In the genomic region with DNA sequence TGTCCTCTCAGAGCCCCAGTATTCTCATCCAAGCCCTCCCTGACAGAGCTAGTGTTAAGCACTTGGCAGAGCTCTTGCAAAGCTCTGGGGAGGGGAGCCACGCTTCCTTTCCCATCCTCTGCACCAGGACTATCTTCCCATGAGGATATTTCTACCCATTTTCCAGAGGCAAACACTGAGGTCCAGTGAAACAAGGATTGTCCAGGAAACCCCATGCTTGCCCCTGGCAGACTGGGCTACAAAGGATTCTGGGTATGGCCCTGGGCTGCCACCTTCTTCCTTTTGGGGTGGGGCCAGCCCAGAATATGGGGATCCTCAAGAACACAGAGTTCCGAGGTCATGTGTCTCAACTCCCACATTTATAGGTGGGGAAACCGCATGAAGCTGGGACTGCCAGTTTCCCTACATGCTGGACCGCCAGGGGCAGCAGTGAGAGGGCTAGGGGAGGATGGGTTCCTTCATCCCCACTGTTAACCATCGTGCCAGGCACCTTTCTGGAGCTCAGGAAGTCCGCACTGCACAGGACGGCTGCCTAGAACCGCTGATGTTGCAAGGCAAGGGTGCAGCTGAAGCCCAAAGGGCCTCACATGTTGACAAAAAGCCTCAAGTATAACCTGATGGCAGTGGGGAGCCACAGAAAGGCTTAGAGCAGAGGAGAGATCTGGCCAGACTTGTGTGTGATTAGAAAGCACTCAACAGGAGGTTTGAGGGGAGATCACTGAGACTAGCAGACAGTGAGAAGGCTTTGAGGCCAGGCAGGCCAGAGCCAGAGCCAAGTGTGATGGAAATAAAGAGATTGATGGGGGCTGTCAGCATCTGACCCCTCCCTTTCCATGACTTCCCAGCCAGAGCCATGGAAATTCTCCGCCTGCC, we compare ENCODE assay signal across 12 cellular contexts. TPM values are rescaled to one million over a fixed set of nuclear protein-coding genes. Genes with fewer than 3 reads are reported as not detected.
DNase-seq lines count a peak whose midpoint lies in the region; ATAC-seq, FAIRE-seq and TF ChIP-seq lines count a peak whose summit lies in the region.
"Had no signal": no experiment of that assay in that cellular context is flagged by ENCODE, and none has a peak within 500 bp of the region (broad histone marks: within the 10 kb centered on the region; RNA-seq: fewer than 3 reads in every experiment).

No MANE protein-coding gene starts in this region.

- TF ChIP-seq POLR2A in K562 (conservative IDR thresholded peaks at IDR 0.05): no peak

- H2AFZ ChIP-seq in K562 (ENCODE audit: low read depth, low read length) (no peak overlapping the region), osteoblast (ENCODE audit: low read length) (no peak overlapping the region)
- H2AFZ ChIP-seq: GM23248 had no signal

- no peak overlapping the region for H3K27ac Mint-ChIP-seq in activated CD4-positive, alpha-beta memory T cell treated with anti-CD3 and anti-CD28 coated beads for 36 hours
- H3K27ac Mint-ChIP-seq in activated CD4-positive, alpha-beta memory T cell treated with anti-CD3 and anti-CD28 coated beads, Interleukin-2, amount 10 ng/mL, durations not matched to agents 7 days and 5 days: no peak overlapping the region
- H3K27ac Mint-ChIP-seq: activated B cell treated with CpG ODN at 0.5 μM for 24 hours had no signal

- TF ChIP-seq CTCF in GM20000 (IDR thresholded peaks at IDR 0.05; ENCODE audit: extremely low read depth, missing control alignments) (peak; percentile 32), K562 (IDR thresholded peaks at IDR 0.05 in 2 of 3, conservative IDR thresholded peaks at IDR 0.05 in 1 of 3; ENCODE audit: insufficient read depth in 2 of 3, low read depth in 1 of 3, low read length in 3 of 3) (no peak), osteoblast (IDR thresholded peaks at IDR 0.05; ENCODE audit: extremely low read depth, low read depth, low read length) (no peak), colonic mucosa (IDR thresholded peaks at IDR 0.05) (no peak)

- POLR2A ChIA-PET in activated CD4-positive, alpha-beta memory T cell treated with anti-CD3 and anti-CD28 coated beads for 36 hours (lab: Charles Lee): no interaction called here
- POLR2A ChIA-PET in activated CD4-positive, alpha-beta memory T cell treated with anti-CD3 and anti-CD28 coated beads, Interleukin-2, amount 10 ng/mL, durations not matched to agents 7 days and 5 days (lab: Charles Lee): interaction anchor here (0.9 to 1.1 kb wide), 2 partner anchors 13 to 129 kb away, joined by 3 read pairs; partner anchors contain the start of genes CCNK and SETD3
- POLR2A ChIA-PET in K562 (lab: Yijun Ruan, JAX): interaction anchor here (1.1 kb wide), 1 partner anchor 129 kb away, joined by 3 read pairs; the partner anchor contains the start of genes CCNK and SETD3

- no peak for FAIRE-seq in K562 (lab: Jason Lieb, UNC)

- CTCF ChIA-PET in activated CD4-positive, alpha-beta memory T cell treated with anti-CD3 and anti-CD28 coated beads for 36 hours (lab: Charles Lee): interaction anchor here (0.9 to 2.6 kb wide), 3 partner anchors 15 to 114 kb away, joined by 3 to 9 read pairs (median 4); no protein-coding TSS in a partner anchor
- CTCF ChIA-PET in activated CD4-positive, alpha-beta memory T cell treated with anti-CD3 and anti-CD28 coated beads, Interleukin-2, amount 10 ng/mL, durations not matched to agents 7 days and 5 days (lab: Charles Lee): interaction anchor here (1.4 kb wide), 1 partner anchor 92 kb away, joined by 3 read pairs; no protein-coding TSS in a partner anchor
- CTCF ChIA-PET in K562 (lab: Yijun Ruan, JAX; ENCODE audit: low intra/inter-chr PET ratio): no interaction called here

- TF ChIP-seq EP300 in K562 (IDR thresholded peaks at IDR 0.05; ENCODE audit: low read length): no peak

- H3K27ac ChIP-seq in K562 (ENCODE audit: extremely low read depth, low read depth, low read length): no peak overlapping the region
- H3K27ac ChIP-seq in osteoblast (ENCODE audit: low read depth, low read length): no peak overlapping the region
- no peak overlapping the region for H3K27ac ChIP-seq in colonic mucosa
- H3K27ac ChIP-seq: GM23248, SJSA1 had no signal

- H3K4me3 ChIP-seq in K562 (no peak overlapping the region), osteoblast (ENCODE audit: insufficient read depth, low read length) (no peak overlapping the region), colonic mucosa (no peak overlapping the region)
- H3K4me3 ChIP-seq: GM23248, SJSA1 had no signal

- H3K4me2 ChIP-seq in K562 (ENCODE audit: insufficient read depth, low read length): no peak overlapping the region
- no peak overlapping the region for H3K4me2 ChIP-seq in osteoblast (ENCODE audit: insufficient read depth, low read length)

- no peaks in the 10 kb centered on the region for H3K79me2 ChIP-seq in K562 (ENCODE audit: control insufficient read depth, insufficient read depth, low read length)
- H3K79me2 ChIP-seq in osteoblast (ENCODE audit: insufficient read depth, low read length): no peaks in the 10 kb centered on the region

- in situ Hi-C loops in K562 (cut with MboI): no loop called here

- H3K9me3 Mint-ChIP-seq in activated CD4-positive, alpha-beta memory T cell treated with anti-CD3 and anti-CD28 coated beads for 36 hours: no peaks in the 10 kb centered on the region
- H3K9me3 Mint-ChIP-seq in activated CD4-positive, alpha-beta memory T cell treated with anti-CD3 and anti-CD28 coated beads, Interleukin-2, amount 10 ng/mL, durations not matched to agents 7 days and 5 days: no peaks in the 10 kb centered on the region
- H3K9me3 Mint-ChIP-seq: activated B cell treated with CpG ODN at 0.5 μM for 24 hours had no signal

- no peaks in the 10 kb centered on the region for H3K9me1 ChIP-seq in K562 (ENCODE audit: control insufficient read depth, insufficient read depth, low read length)

- H3K9me3 ChIP-seq in K562 (replicated peaks; ENCODE audit: control insufficient read depth, insufficient read depth, low read depth, low read length) (no peaks in the 10 kb centered on the region), osteoblast (ENCODE audit: low read depth, low read length) (no peaks in the 10 kb centered on the region), colonic mucosa (no peaks in the 10 kb centered on the region)
- H3K9me3 ChIP-seq: SJSA1 had no signal

- intact Hi-C loops in activated CD4-positive, alpha-beta memory T cell treated with anti-CD3 and anti-CD28 coated beads for 36 hours (cut with micrococcal nuclease): loop anchor here (10.0 kb wide), 1 partner anchor 455 kb away; the partner anchor contains the start of gene EVL
- intact Hi-C loops in K562 (cut with micrococcal nuclease) (no loop called here), colonic mucosa (cut with DNase I) (loop anchor here (5.0 kb wide), 1 partner anchor 47 kb away; no protein-coding TSS in a partner anchor)

- DNase-seq in activated CD4-positive, alpha-beta memory T cell treated with anti-CD3 and anti-CD28 coated beads for 36 hours: peak; percentile 27
- DNase-seq in activated CD4-positive, alpha-beta memory T cell treated with anti-CD3 and anti-CD28 coated beads, Interleukin-2, amount 10 ng/mL, durations not matched to agents 7 days and 5 days: no peak
- DNase-seq in GM20000 (ENCODE audit: low spot score) (no peak), K562 (ENCODE audit: extremely low read depth in 1 of 4, low spot score in 3 of 4) (no peak), osteoblast (ENCODE audit: insufficient read length, low spot score, missing footprints) (peak; percentile 78), colonic mucosa (no peak), occipital lobe (lab: John Stamatoyannopoulos, UW) (no peak)
- DNase-seq: activated B cell treated with CpG ODN at 0.5 μM for 24 hours, GDM1, GM23248 had no signal

- no TSS peak for BruUV-seq in K562 (replicated peaks; lab: Mats Ljungman, UMichigan)

- H4K20me1 ChIP-seq in K562 (replicated peaks; ENCODE audit: control insufficient read depth, insufficient read depth, low read length): 0 out of 2 replicates have a peak, but pooled peaks cover 2% of the 10 kb centered on the region
- peaks cover 4% of the 10 kb centered on the region for H4K20me1 ChIP-seq in osteoblast (ENCODE audit: insufficient read depth, low read length)

- H3K9ac ChIP-seq in K562 (ENCODE audit: insufficient read depth in 1 of 2, low read depth in 2 of 2, low read length in 2 of 2) (no peak overlapping the region), colonic mucosa (ENCODE audit: low read depth in 2 of 2, low read length in 2 of 2) (no peak overlapping the region)
- H3K9ac ChIP-seq: GM23248 had no signal

- H3K36me3 ChIP-seq in K562 (ENCODE audit: control insufficient read depth, insufficient read depth, low read length) (no peaks in the 10 kb centered on the region), osteoblast (ENCODE audit: insufficient read depth, low read length) (no peaks in the 10 kb centered on the region), colonic mucosa (no peaks in the 10 kb centered on the region)
- H3K36me3 ChIP-seq: SJSA1 had no signal

- H3K27me3 ChIP-seq in K562 (ENCODE audit: control insufficient read depth in 2 of 2, insufficient read depth in 2 of 2, low read length in 2 of 2) (no peaks in the 10 kb centered on the region), osteoblast (ENCODE audit: insufficient read depth, low read length) (no peaks in the 10 kb centered on the region), colonic mucosa (no peaks in the 10 kb centered on the region)
- H3K27me3 ChIP-seq: SJSA1 had no signal

- WGBS in K562 (ENCODE audit: insufficient coverage, low coverage, missing lambda C conversion rate): 52% methylated on average over 7 of the region's 9 CpGs

- no peak for TF ChIP-seq RAD21 in K562 (CRISPR knock-in tag; conservative IDR thresholded peaks at IDR 0.05 in 1 of 2, IDR thresholded peaks at IDR 0.05 in 1 of 2)

- peaks cover 5% of the 10 kb centered on the region for H3K4me1 Mint-ChIP-seq in activated CD4-positive, alpha-beta memory T cell treated with anti-CD3 and anti-CD28 coated beads for 36 hours (ENCODE audit: low read depth)
- H3K4me1 Mint-ChIP-seq in activated CD4-positive, alpha-beta memory T cell treated with anti-CD3 and anti-CD28 coated beads, Interleukin-2, amount 10 ng/mL, durations not matched to agents 7 days and 5 days: peaks cover 7% of the 10 kb centered on the region

- H3K4me1 ChIP-seq in K562 (replicated peaks in 1 of 2; ENCODE audit: control insufficient read depth in 2 of 2, insufficient read depth in 2 of 2, low read length in 2 of 2): peaks cover 18 to 29% of the 10 kb centered on the region in 2 experiments
- peaks cover 12% of the 10 kb centered on the region for H3K4me1 ChIP-seq in osteoblast (ENCODE audit: insufficient read depth, low read length)
- no peaks in the 10 kb centered on the region for H3K4me1 ChIP-seq in colonic mucosa

- peaks cover 2% of the 10 kb centered on the region for H3K27me3 Mint-ChIP-seq in activated CD4-positive, alpha-beta memory T cell treated with anti-CD3 and anti-CD28 coated beads for 36 hours
- peaks cover 1% of the 10 kb centered on the region for H3K27me3 Mint-ChIP-seq in activated CD4-positive, alpha-beta memory T cell treated with anti-CD3 and anti-CD28 coated beads, Interleukin-2, amount 10 ng/mL, durations not matched to agents 7 days and 5 days

- H3K4me3 Mint-ChIP-seq in activated CD4-positive, alpha-beta memory T cell treated with anti-CD3 and anti-CD28 coated beads for 36 hours: no peak overlapping the region
- no peak overlapping the region for H3K4me3 Mint-ChIP-seq in activated CD4-positive, alpha-beta memory T cell treated with anti-CD3 and anti-CD28 coated beads, Interleukin-2, amount 10 ng/mL, durations not matched to agents 7 days and 5 days
- H3K4me3 Mint-ChIP-seq: activated B cell treated with CpG ODN at 0.5 μM for 24 hours had no signal

- ATAC-seq in K562 (no peak), GM21367 (IDR thresholded peaks at IDR 0.05; ENCODE audit: unreplicated experiment) (no peak)

- H3K36me3 Mint-ChIP-seq in activated CD4-positive, alpha-beta memory T cell treated with anti-CD3 and anti-CD28 coated beads for 36 hours: no peaks in the 10 kb centered on the region
- no peaks in the 10 kb centered on the region for H3K36me3 Mint-ChIP-seq in activated CD4-positive, alpha-beta memory T cell treated with anti-CD3 and anti-CD28 coated beads, Interleukin-2, amount 10 ng/mL, durations not matched to agents 7 days and 5 days (ENCODE audit: low read depth)

RNA-seq across cellular contexts. Expression of gene CCDC85C, which starts 5.5 kb away (rescaled TPM):
- total RNA-seq in activated CD4-positive, alpha-beta memory T cell treated with anti-CD3 and anti-CD28 coated beads for 36 hours: 10 to 100 TPM; 10.7 to 12.3 TPM
- 10 to 100 TPM; 10.2 to 11.7 TPM for total RNA-seq in activated CD4-positive, alpha-beta memory T cell treated with anti-CD3 and anti-CD28 coated beads, Interleukin-2, amount 10 ng/mL, durations not matched to agents 7 days and 5 days
- 5.9 and 10.4 TPM in 2 replicates for total RNA-seq in K562 (2011; cell fraction: chromatin; rRNA removed; ENCODE audit: low replicate concordance)
- 5.2 and 5.5 TPM in 2 replicates for total RNA-seq in K562 (2011; cell fraction: nucleolus; rRNA removed)
- 5.1 and 5.3 TPM in 2 replicates for total RNA-seq in K562 (2011; cell fraction: nucleoplasm; rRNA removed)
- 6.3 and 13.5 TPM in 2 replicates for total RNA-seq in K562 (2014; rRNA removed)
- 3.7 and 5.2 TPM in 2 replicates for total RNA-seq in K562 (2014; rRNA removed; fragmentation: Illumina TruSeq; extraction: Trizol)
- 7.0 and 7.2 TPM in 2 replicates for total RNA-seq in K562 (2015; rRNA removed; fragmentation: Illumina TruSeq; extraction: Trizol)
- 22.0 and 22.7 TPM in 2 replicates for total RNA-seq in K562 (2021)
- 4.2 and 5.4 TPM in 2 replicates for polyA plus RNA-seq in K562 (2011; rRNA removed)
- 4.8 and 12.5 TPM in 2 replicates for polyA plus RNA-seq in K562 (2011; cell fraction: cytosol; rRNA removed)
- 5.2 and 10.5 TPM in 2 replicates for polyA plus RNA-seq in K562 (2011; cell fraction: nucleus; rRNA removed)
- polyA plus RNA-seq in K562 (2012): 7.1 and 9.7 TPM in 2 replicates
- polyA plus RNA-seq in K562 (2014; fragmentation: Illumina TruSeq; extraction: Trizol): 6.8 and 12.3 TPM in 2 replicates
- under 1 TPM; 0.18 to 0.27 TPM for polyA plus RNA-seq in K562 (2014; fragmentation: Nextera tagmentation; extraction: Ambion mirVana)
- polyA plus RNA-seq in K562 (2014; rRNA removed): 7.2 and 9.7 TPM in 2 replicates
- polyA minus RNA-seq in K562 (2011; rRNA and poly(A)+ RNA removed): 4.5 and 5.3 TPM in 2 replicates
- polyA minus RNA-seq in K562 (2011; cell fraction: cytosol; rRNA and poly(A)+ RNA removed): 13.7 TPM in 2 replicates
- polyA minus RNA-seq in K562 (2011; cell fraction: nucleus; rRNA and poly(A)+ RNA removed): 1.8 and 3.0 TPM in 2 replicates
- 3.2 and 3.6 TPM in 2 replicates for total RNA-seq in osteoblast
- 10 to 100 TPM; 54.0 to 73.4 TPM for total RNA-seq in colonic mucosa
- total RNA-seq in occipital lobe: 9.7 TPM

RNA-seq across cellular contexts. Expression of gene HHIPL1, which starts 35.4 kb away (rescaled TPM):
- under 1 TPM; 0.29 to 0.38 TPM for total RNA-seq in activated CD4-positive, alpha-beta memory T cell treated with anti-CD3 and anti-CD28 coated beads for 36 hours
- total RNA-seq in activated CD4-positive, alpha-beta memory T cell treated with anti-CD3 and anti-CD28 coated beads, Interleukin-2, amount 10 ng/mL, durations not matched to agents 7 days and 5 days: under 1 TPM; 0.08 to 0.10 TPM
- total RNA-seq in K562 (2011; cell fraction: chromatin; rRNA removed; ENCODE audit: low replicate concordance): 0.12 TPM in 1 of 2 replicates, not detected in the other
- not detected in 2 replicates for total RNA-seq in K562 (2011; cell fraction: nucleolus; rRNA removed)
- not detected in 2 replicates for total RNA-seq in K562 (2011; cell fraction: nucleoplasm; rRNA removed)
- total RNA-seq in K562 (2014; rRNA removed) (not detected in 2 replicates), K562 (2014; rRNA removed; fragmentation: Illumina TruSeq; extraction: Trizol) (not detected in 2 replicates), K562 (2015; rRNA removed; fragmentation: Illumina TruSeq; extraction: Trizol) (not detected in 2 replicates), K562 (2021) (not detected in 2 replicates), osteoblast (11.2 and 12.3 TPM in 2 replicates), colonic mucosa (under 1 TPM; 0.44 to 0.93 TPM), occipital lobe (6.4 TPM)
- polyA plus RNA-seq in K562 (2011; rRNA removed) (not detected in 2 replicates), K562 (2014; fragmentation: Illumina TruSeq; extraction: Trizol) (not detected in 2 replicates), K562 (2014; fragmentation: Nextera tagmentation; extraction: Ambion mirVana) (not detected), K562 (2014; rRNA removed) (not detected in 2 replicates)
- 0.03 TPM in 1 of 2 replicates, not detected in the other for polyA plus RNA-seq in K562 (2011; cell fraction: cytosol; rRNA removed)
- 0.01 TPM in 1 of 2 replicates, not detected in the other for polyA plus RNA-seq in K562 (2011; cell fraction: nucleus; rRNA removed)
- not detected in 2 replicates for polyA plus RNA-seq in K562 (2012)
- not detected in 2 replicates for polyA minus RNA-seq in K562 (2011; rRNA and poly(A)+ RNA removed)
- polyA minus RNA-seq in K562 (2011; cell fraction: cytosol; rRNA and poly(A)+ RNA removed): not detected in 2 replicates
- polyA minus RNA-seq in K562 (2011; cell fraction: nucleus; rRNA and poly(A)+ RNA removed): not detected in 2 replicates
- total RNA-seq: activated B cell treated with CpG ODN at 0.5 μM for 24 hours had no signal

Comparison
In these comparisons a context has a peak if more than half of its experiments do, and no peak if none do; other contexts are left out.
1. DNase-seq: peak in activated CD4-positive, alpha-beta memory T cell treated with anti-CD3 and anti-CD28 coated beads for 36 hours (single experiment) and osteoblast (single experiment); none in activated CD4-positive, alpha-beta memory T cell treated with anti-CD3 and anti-CD28 coated beads, Interleukin-2, amount 10 ng/mL, durations not matched to agents 7 days and 5 days (single experiment), GM20000 (single experiment), K562 (0 of 4), colonic mucosa (single experiment) and occipital lobe (single experiment).